ENCODE assay signal across 23 cellular contexts in genomic region chr6:26438000-26438399, GRCh38.
"Had no signal": no experiment of that assay in that cellular context is flagged by ENCODE, and none has a peak within 500 bp of the region (broad histone marks: within the 10 kb centered on the region; RNA-seq: fewer than 3 reads in every experiment).

No MANE protein-coding gene starts in this region.

- H3K4me3 ChIP-seq: coronary artery, dorsolateral prefrontal cortex, esophagus muscularis mucosa, gastroesophageal sphincter, heart left ventricle, left lung, lower lobe of right lung, mucosa of descending colon had no signal

- FAIRE-seq: colon, endothelial cell of umbilical vein, frontal cortex, islet of Langerhans, keratinocyte had no signal

- DNase-seq: dermis blood vessel endothelial cell; dorsolateral prefrontal cortex; effector CD4-positive, alpha-beta T cell; effector memory CD4-positive, alpha-beta T cell; foreskin keratinocyte; heart left ventricle; hippocampal formation; left cardiac atrium; left lung; left ventricle myocardium superior; lower lobe of right lung; mesenchymal stem cell; mucosa of descending colon; naive B cell had no signal

- H3K27me3 ChIP-seq: dorsolateral prefrontal cortex, esophagus muscularis mucosa, foreskin keratinocyte, gastroesophageal sphincter, heart left ventricle, left lung had no signal

- H3K27me3 Mint-ChIP-seq: naive B cell had no signal

- H3K27ac Mint-ChIP-seq: mesothelial cell of epicardium had no signal

- ATAC-seq: foreskin keratinocyte, gastroesophageal sphincter, heart left ventricle, left cardiac atrium, left lung, left ventricle myocardium superior, lower lobe of right lung, mucosa of descending colon had no signal

- H3K4me3 Mint-ChIP-seq: mesothelial cell of epicardium had no signal

- H3K9me3 ChIP-seq: esophagus muscularis mucosa, gastroesophageal sphincter had no signal

- H3K27ac ChIP-seq: coronary artery, dorsolateral prefrontal cortex, esophagus muscularis mucosa, foreskin keratinocyte, gastroesophageal sphincter, heart left ventricle, left lung, lower lobe of right lung had no signal

- H3K36me3 ChIP-seq: esophagus muscularis mucosa, gastroesophageal sphincter, heart left ventricle, left lung, lower lobe of right lung had no signal
